ENCODE assay signal across 10 cellular contexts in the genomic region with DNA sequence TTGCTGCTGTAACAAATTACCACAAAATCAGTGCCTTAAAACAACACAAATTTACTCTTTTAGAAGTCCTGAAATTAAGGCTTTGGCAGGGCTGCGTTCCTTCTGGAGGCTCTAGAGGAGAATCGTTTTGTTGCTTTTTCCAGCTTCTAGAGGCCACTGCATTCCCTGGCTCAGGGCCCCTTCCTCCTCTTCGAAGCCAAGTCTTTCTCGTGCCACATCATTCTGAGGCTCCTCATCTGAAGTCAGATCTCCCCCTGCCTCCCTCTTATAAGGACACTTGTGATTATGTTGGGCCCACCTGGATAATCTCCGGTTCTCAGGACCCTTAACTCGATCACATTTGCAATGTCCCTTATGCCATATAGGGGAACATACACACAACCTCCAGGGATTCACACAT. TPM values are rescaled to one million over a fixed set of nuclear protein-coding genes. Genes with fewer than 3 reads are reported as not detected.
DNase-seq lines count a peak whose midpoint lies in the region; ATAC-seq and TF ChIP-seq lines count a peak whose summit lies in the region.
"Had no signal": no experiment of that assay in that cellular context is flagged by ENCODE, and none has a peak within 500 bp of the region (broad histone marks: within the 10 kb centered on the region; RNA-seq: fewer than 3 reads in every experiment).

No MANE protein-coding gene starts in this region.

- H4K20me1 ChIP-seq in mammary epithelial cell (ENCODE audit: insufficient read depth, low read length), result no peaks in the 10 kb centered on the region

- in situ Hi-C loops in mammary epithelial cell (cut with MboI; ENCODE audit: low sequenced_read_pairs in 2 of 2), result loop anchor here in 1 of 2 donors (10.0 kb wide), 1 partner anchor 77 kb away; a partner anchor contains a TSS

- peak overlapping the region; percentile 44 to 71 for H3K27ac ChIP-seq in breast epithelium
- no peak overlapping the region for H3K27ac ChIP-seq in mammary epithelial cell (ENCODE audit: insufficient read depth, low read depth, low read length)

- CTCF ChIA-PET in mammary epithelial cell (lab: Charles Lee; ENCODE audit: low non-redundant PET), result interaction anchor here (0.9 kb wide), 1 partner anchor 62 kb away, joined by 3 read pairs; no protein-coding TSS in a partner anchor

- intact Hi-C loops in breast epithelium (cut with DNase I; ENCODE audit: low total_unique reads), result no loop called here
- intact Hi-C loops in mammary epithelial cell (cut with micrococcal nuclease), result loop anchor here (10.0 kb wide), 1 partner anchor 353 kb away; a partner anchor contains a TSS

- no peak for ATAC-seq in naive B cell (ENCODE audit: low read depth in 2 of 2)
- no peak for ATAC-seq in GM21360 (IDR thresholded peaks at IDR 0.05; ENCODE audit: unreplicated experiment)

- DNase-seq in breast epithelium (ENCODE audit: low spot score in 2 of 2), result no peak
- no peak for DNase-seq in mammary epithelial cell
- DNase-seq in adipocyte (ENCODE audit: low read depth), result no peak
- no peak for DNase-seq in naive B cell
- DNase-seq in type B pancreatic cell (ENCODE audit: extremely low spot score, unreplicated experiment), result no peak
- no peak for DNase-seq in NCI-H524 treated with DMSO at 0.1 percent for 48 hours (lab: John Stamatoyannopoulos, UW)
- no peak for DNase-seq in dermis blood vessel endothelial cell
- DNase-seq: cortex of kidney, trophoblast cell had no signal

- no peaks in the 10 kb centered on the region for H3K36me3 ChIP-seq in breast epithelium
- H3K36me3 ChIP-seq in mammary epithelial cell (ENCODE audit: insufficient read depth, low read length), result no peaks in the 10 kb centered on the region
- no peaks in the 10 kb centered on the region for H3K36me3 ChIP-seq in adipocyte (ENCODE audit: control insufficient read depth, insufficient read depth, low read length, severe bottlenecking)

- H3K9me3 Mint-ChIP-seq in naive B cell (no peaks in the 10 kb centered on the region), type B pancreatic cell (no peaks in the 10 kb centered on the region)

- peak overlapping the region in 1 of 3 donors; percentile 6 for H3K4me3 ChIP-seq in breast epithelium
- no peak overlapping the region for H3K4me3 ChIP-seq in mammary epithelial cell (replicated peaks in 1 of 3; ENCODE audit: insufficient read depth in 1 of 3, low read depth in 2 of 3, low read length in 3 of 3)
- peak overlapping the region; percentile 8 for H3K4me3 ChIP-seq in adipocyte (ENCODE audit: low read length)

- H3K79me2 ChIP-seq in mammary epithelial cell (ENCODE audit: insufficient read depth, low read length), result no peaks in the 10 kb centered on the region

- H3K4me1 ChIP-seq in breast epithelium (peaks cover 10 to 24% of the 10 kb centered on the region in 2 donors), mammary epithelial cell (ENCODE audit: insufficient read depth, low read length) (peaks cover 41% of the 10 kb centered on the region), adipocyte (ENCODE audit: control insufficient read depth, insufficient read depth, low read length) (peaks cover 82% of the 10 kb centered on the region)

- no TSS peak for BruUV-seq in mammary epithelial cell (replicated peaks; lab: Mats Ljungman, UMichigan)

- H3K4me1 Mint-ChIP-seq in naive B cell (peaks cover 81 to 99% (median 93%) of the 10 kb centered on the region in 3 donors), type B pancreatic cell (ENCODE audit: unreplicated experiment) (peaks cover 38% of the 10 kb centered on the region)

- TF ChIP-seq CTCF in breast epithelium (IDR thresholded peaks at IDR 0.05), result no peak
- no peak for TF ChIP-seq CTCF in mammary epithelial cell (conservative IDR thresholded peaks at IDR 0.05 in 1 of 2, IDR thresholded peaks at IDR 0.05 in 1 of 2; ENCODE audit: extremely low read depth in 1 of 2, insufficient read depth in 1 of 2, low read depth in 1 of 2, low read length in 2 of 2)
- TF ChIP-seq CTCF in type B pancreatic cell (conservative IDR thresholded peaks at IDR 0.05), result no peak

- H3K4me3 Mint-ChIP-seq in naive B cell, result peak overlapping the region in 7 of 8 donors; percentile 18 to 72 (median 37)
- no peak overlapping the region for H3K4me3 Mint-ChIP-seq in type B pancreatic cell

- no peak for TF ChIP-seq POLR2A in breast epithelium (IDR thresholded peaks at IDR 0.05)

- H3K27ac Mint-ChIP-seq in naive B cell, result peak overlapping the region in 4 of 6 donors; percentile 34 to 93 (median 88)
- peak overlapping the region; percentile 66 for H3K27ac Mint-ChIP-seq in type B pancreatic cell

- H3K36me3 Mint-ChIP-seq in naive B cell (peaks cover 0 to 12% of the 10 kb centered on the region in 2 donors), type B pancreatic cell (peaks cover 6% of the 10 kb centered on the region)

- H3K27me3 Mint-ChIP-seq in naive B cell (no peaks in the 10 kb centered on the region), type B pancreatic cell (no peaks in the 10 kb centered on the region)

- WGBS in mammary epithelial cell (ENCODE audit: low coverage, missing lambda C conversion rate), result 84% methylated on average over 6 of the region's 6 CpGs

- H3K9ac ChIP-seq in mammary epithelial cell (ENCODE audit: insufficient read depth, low read length) (no peak overlapping the region), adipocyte (ENCODE audit: low read length) (peak overlapping the region; percentile 43)

- H3K4me2 ChIP-seq in mammary epithelial cell (ENCODE audit: insufficient read depth, low read depth, low read length), result no peak overlapping the region

- no peaks in the 10 kb centered on the region for H3K27me3 ChIP-seq in breast epithelium
- no peaks in the 10 kb centered on the region for H3K27me3 ChIP-seq in mammary epithelial cell (ENCODE audit: insufficient read depth, low read length)
- H3K27me3 ChIP-seq in adipocyte (replicated peaks; ENCODE audit: control insufficient read depth, insufficient read depth, low read length), result no peaks in the 10 kb centered on the region

- H3K9me3 ChIP-seq in breast epithelium, result no peaks in the 10 kb centered on the region
- no peaks in the 10 kb centered on the region for H3K9me3 ChIP-seq in mammary epithelial cell (replicated peaks; ENCODE audit: insufficient read depth, low read length)
- no peaks in the 10 kb centered on the region for H3K9me3 ChIP-seq in adipocyte (ENCODE audit: control insufficient read depth, low read length)

- no peak overlapping the region for H2AFZ ChIP-seq in mammary epithelial cell (ENCODE audit: low read depth, low read length)

- dilution Hi-C loops in mammary epithelial cell (cut with HindIII; ENCODE audit: low sequenced_read_pairs), result no loop called here

RNA-seq across cellular contexts. Expression of a gene that starts 48.0 kb away (rescaled TPM):
- total RNA-seq in breast epithelium (10 to 100 TPM in 2 of 3 donors, 1 to 10 TPM in 1; 6.6 to 31.5 (median 23.3) TPM), mammary epithelial cell (10 to 100 TPM; 11.5 to 13.8 TPM), type B pancreatic cell (ENCODE audit: low replicate concordance) (21.6 and 39.3 TPM in 2 replicates), dermis blood vessel endothelial cell (3.8 and 4.8 TPM in 2 replicates)
- polyA plus RNA-seq in mammary epithelial cell (15.5 TPM), naive B cell (ENCODE audit: low read depth in 6 of 6) (1 to 10 TPM; 1.5 to 3.1 (median 1.9) TPM)
- polyA minus RNA-seq in mammary epithelial cell, result 69.6 TPM
